ENCODE assay signal across 15 cellular contexts in the genomic region with DNA sequence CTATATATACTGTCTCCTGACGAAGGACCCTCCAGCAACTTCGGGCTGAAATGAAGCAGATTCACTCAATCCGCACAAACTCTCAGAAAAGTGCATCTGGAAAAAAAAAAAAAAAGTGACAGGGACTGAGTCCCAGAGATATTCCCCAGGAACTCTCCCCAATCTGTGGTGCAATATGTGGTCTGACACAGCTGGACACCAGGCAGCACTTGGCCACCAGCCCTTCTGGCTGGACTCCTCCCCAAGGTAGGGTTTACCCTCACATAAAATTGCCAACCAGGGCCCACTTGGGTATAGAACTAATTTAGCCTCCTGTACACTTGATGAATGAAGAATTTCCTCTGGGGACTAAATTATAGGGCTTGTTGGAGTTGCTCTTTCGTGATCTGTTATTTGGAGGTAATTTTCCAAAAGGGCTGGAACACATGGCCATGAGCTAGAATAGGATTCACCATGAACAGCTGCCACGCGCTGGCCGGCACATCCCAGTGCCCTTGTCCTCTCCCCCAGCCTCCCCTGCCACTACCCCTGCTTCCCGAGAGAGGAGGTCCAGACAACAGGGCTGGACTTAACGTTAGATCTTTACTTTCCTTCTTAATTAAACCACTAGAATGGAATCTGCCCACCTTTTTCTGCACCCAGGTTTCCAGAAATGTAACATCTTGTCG.
A peak's percentile ranks its signal among the peaks of the same experiment; 100 is the strongest.
DNase-seq lines count a peak whose midpoint lies in the region; ATAC-seq and TF ChIP-seq lines count a peak whose summit lies in the region.
"Had no signal": no experiment of that assay in that cellular context is flagged by ENCODE, and none has a peak within 500 bp of the region (broad histone marks: within the 10 kb centered on the region; RNA-seq: fewer than 3 reads in every experiment).

No MANE protein-coding gene starts in this region.

- TF ChIP-seq CTCF in omental fat pad (IDR thresholded peaks at IDR 0.05): no peak

- peak; percentile 88 for ATAC-seq in left lobe of liver
- peak; percentile 32 for ATAC-seq in omental fat pad (ENCODE audit: low FRiP score)
- ATAC-seq: PC-3 had no signal

- peak; percentile 24 for DNase-seq in NCI-H2171 treated with DMSO at 0.1 percent for 48 hours (lab: John Stamatoyannopoulos, UW)
- no peak for DNase-seq in NCI-H2171 (lab: John Stamatoyannopoulos, UW)
- DNase-seq in NCI-H2081 treated with DMSO at 0.1 percent for 48 hours (lab: John Stamatoyannopoulos, UW): peak; percentile 79
- DNase-seq in left lobe of liver (ENCODE audit: low spot score): peak; percentile 86
- DNase-seq in omental fat pad (ENCODE audit: low spot score): no peak
- DNase-seq in NCI-H1694 (lab: John Stamatoyannopoulos, UW): no peak
- DNase-seq in stimulated activated CD4-positive, alpha-beta T cell treated with anti-CD3 and anti-CD28 coated beads, Interleukin-4, amount 100 ng/mL, for 4 hours: no peak
- DNase-seq in NK-92 (lab: John Stamatoyannopoulos, UW; ENCODE audit: unreplicated experiment): no peak
- DNase-seq: DMS153, GOT3, KG1, NCI-H2029, NCI-H226, NCI-H526 treated with DMSO at 0.1 percent for 48 hours, PC-3 had no signal

Comparison
In these comparisons a context has a peak if more than half of its experiments do, and no peak if none do; other contexts are left out.
1. DNase-seq: peak in NCI-H2171 treated with DMSO at 0.1 percent for 48 hours (single experiment), NCI-H2081 treated with DMSO at 0.1 percent for 48 hours (single experiment) and left lobe of liver (single experiment); none in NCI-H2171 (single experiment), omental fat pad (single experiment), NCI-H1694 (single experiment), stimulated activated CD4-positive, alpha-beta T cell treated with anti-CD3 and anti-CD28 coated beads, Interleukin-4, amount 100 ng/mL, for 4 hours (0 of 2) and NK-92 (single experiment).